In the genomic region with DNA sequence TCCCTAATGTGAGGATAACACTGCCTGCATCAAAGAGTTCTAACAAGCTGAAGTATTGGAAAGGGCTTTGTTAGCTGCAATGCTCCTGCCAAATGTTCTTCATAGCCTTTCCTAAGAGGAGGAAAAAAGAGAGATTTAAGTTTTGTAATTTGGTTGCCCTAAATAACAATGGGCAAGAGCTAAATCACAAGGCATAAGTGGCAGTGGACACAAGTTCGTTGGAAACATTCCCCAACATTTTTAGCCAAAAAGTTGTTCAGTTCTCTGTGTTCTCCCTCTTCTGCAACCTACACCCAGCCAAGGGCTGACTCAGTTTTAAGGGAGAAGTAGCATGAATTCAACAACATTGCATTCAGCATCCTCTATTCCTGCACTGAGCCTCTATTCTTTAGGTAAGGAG, we compare ENCODE assay signal across 1 cellular context.
TF ChIP-seq lines count a peak whose summit lies in the region.

No MANE protein-coding gene starts in this region.

TF ChIP-seq in H1, 55 proteins besides CTCF, POLR2A, EP300 and RAD21:
- no peak for TF ChIP-seq SP1 (IDR thresholded peaks at IDR 0.05; ENCODE audit: low read depth, low read length)
- TF ChIP-seq SIX5 (IDR thresholded peaks at IDR 0.05; ENCODE audit: low read depth, low read length): no peak
- TF ChIP-seq RXRA (IDR thresholded peaks at IDR 0.05; ENCODE audit: insufficient read depth, low read depth, low read length): no peak
